ENCODE assay signal across 18 cellular contexts in genomic region chr3:128070898-128071591, GRCh38. TPM values are rescaled to one million over a fixed set of nuclear protein-coding genes. Genes with fewer than 3 reads are reported as not detected.
DNase-seq lines count a peak whose midpoint lies in the region; ATAC-seq and TF ChIP-seq lines count a peak whose summit lies in the region.
"Had no signal": no experiment of that assay in that cellular context is flagged by ENCODE, and none has a peak within 500 bp of the region (broad histone marks: within the 10 kb centered on the region; RNA-seq: fewer than 3 reads in every experiment).

No MANE protein-coding gene starts in this region.

- H3K9ac ChIP-seq in adipocyte (ENCODE audit: low read length): peak overlapping the region; percentile 35
- H3K9ac ChIP-seq in trophoblast cell (ENCODE audit: low read length): no peak overlapping the region
- H3K9ac ChIP-seq: KMS-11 had no signal

- no peaks in the 10 kb centered on the region for H3K79me1 ChIP-seq in trophoblast cell (ENCODE audit: low read length)

- no peak overlapping the region for H4K91ac ChIP-seq in trophoblast cell (ENCODE audit: low read depth, low read length)

- peaks cover 30% of the 10 kb centered on the region for H3K4me1 ChIP-seq in adipocyte (ENCODE audit: control insufficient read depth, insufficient read depth, low read length)
- peaks cover 4% of the 10 kb centered on the region in 2 experiments for H3K4me1 ChIP-seq in trophoblast cell (ENCODE audit: control insufficient read depth in 1 of 2, insufficient read depth in 2 of 2, low read length in 2 of 2)

- H2AK5ac ChIP-seq in trophoblast cell (ENCODE audit: low read length): no peak overlapping the region

- H3K14ac ChIP-seq in trophoblast cell (ENCODE audit: low read length): no peak overlapping the region

- H3K18ac ChIP-seq in trophoblast cell (ENCODE audit: low read length): peak overlapping the region; percentile 56

- no peak overlapping the region for H2BK5ac ChIP-seq in trophoblast cell (ENCODE audit: low read depth, low read length, poor library complexity)

- peaks cover 78% of the 10 kb centered on the region for H3K36me3 ChIP-seq in adipocyte (ENCODE audit: control insufficient read depth, insufficient read depth, low read length, severe bottlenecking)
- peaks cover 64 to 71% of the 10 kb centered on the region in 2 experiments for H3K36me3 ChIP-seq in trophoblast cell (ENCODE audit: control insufficient read depth in 1 of 2, insufficient read depth in 2 of 2, low read length in 2 of 2)

- no peak overlapping the region for H3K4ac ChIP-seq in trophoblast cell (ENCODE audit: low read depth, low read length)

- H3K27me3 ChIP-seq in adipocyte (replicated peaks; ENCODE audit: control insufficient read depth, insufficient read depth, low read length): no peaks in the 10 kb centered on the region
- H3K27me3 ChIP-seq in trophoblast cell (ENCODE audit: insufficient read depth, low read length): peaks cover 2% of the 10 kb centered on the region
- H3K27me3 ChIP-seq: tibial nerve had no signal

- WGBS in trophoblast cell (ENCODE audit: extremely low coverage, insufficient coverage, insufficient read length): no CpG with 5 or more reads among the region's 13 CpGs

- no peaks in the 10 kb centered on the region for H3K79me2 ChIP-seq in trophoblast cell (ENCODE audit: control insufficient read depth, insufficient read depth, low read length, poor library complexity)

- H3K4me2 ChIP-seq in trophoblast cell (ENCODE audit: low read length): no peak overlapping the region
- H3K4me2 ChIP-seq: KMS-11 had no signal

- DNase-seq in activated CD4-positive, CD25-positive, alpha-beta regulatory T cell treated with anti-CD3 and anti-CD28 coated beads, Interleukin-2, amount 50 U/mL, for 72 hours: peak; percentile 26
- DNase-seq in adipocyte (ENCODE audit: low read depth) (no peak), trophoblast cell (no peak), cerebellum (ENCODE audit: low spot score) (no peak), H4 (ENCODE audit: low spot score) (no peak)
- no peak for DNase-seq in stimulated activated CD4-positive, alpha-beta T cell treated with anti-CD3 and anti-CD28 coated beads, Interleukin-2, amount 100 ng/mL, for 48 hours
- DNase-seq: 8988T; mucosa of descending colon; MV-4-11; NCI-H226; NCI-H774; stimulated activated naive CD8-positive, alpha-beta T cell treated with anti-CD3 and anti-CD28 coated beads, Interleukin-15, amount 100 ng/mL, for 72 hours had no signal

- H3K4me3 ChIP-seq in adipocyte (ENCODE audit: low read length): no peak overlapping the region
- H3K4me3 ChIP-seq in trophoblast cell (ENCODE audit: low read depth, low read length): peak overlapping the region; percentile 39
- H3K4me3 ChIP-seq: mucosa of descending colon, skin epidermis, tibial nerve had no signal

- no peak overlapping the region for H4K8ac ChIP-seq in trophoblast cell (ENCODE audit: low read depth, low read length)

- H2BK12ac ChIP-seq in trophoblast cell (ENCODE audit: low read length): no peak overlapping the region

- TF ChIP-seq POLR2A in GM18505 (IDR thresholded peaks at IDR 0.05; ENCODE audit: borderline replicate concordance, extremely low read depth, insufficient read depth, insufficient read length): peak; percentile 28

- no peak overlapping the region for H2AFZ ChIP-seq in trophoblast cell (ENCODE audit: insufficient read depth, low read length, poor library complexity)

- H2BK120ac ChIP-seq in trophoblast cell (ENCODE audit: insufficient read depth, low read length, poor library complexity): no peak overlapping the region

- H4K12ac ChIP-seq in trophoblast cell (ENCODE audit: low read depth, low read length): no peak overlapping the region

- no peak overlapping the region for H3K27ac ChIP-seq in trophoblast cell (ENCODE audit: low read depth, low read length)
- H3K27ac ChIP-seq: KMS-11, tibial nerve had no signal

- ATAC-seq in activated CD4-positive, CD25-positive, alpha-beta regulatory T cell treated with anti-CD3 and anti-CD28 coated beads, Interleukin-2, amount 50 U/mL, for 24 hours: no peak
- no peak for ATAC-seq in GM18505 (IDR thresholded peaks at IDR 0.05; ENCODE audit: unreplicated experiment)
- ATAC-seq: mucosa of descending colon; Right ventricle myocardium inferior; stimulated activated naive CD8-positive, alpha-beta T cell treated with anti-CD3 and anti-CD28 coated beads, Interleukin-15, amount 100 ng/mL, for 72 hours had no signal

- no peak overlapping the region for H3K23ac ChIP-seq in trophoblast cell (ENCODE audit: low read length)

- H3K9me3 ChIP-seq in adipocyte (ENCODE audit: control insufficient read depth, low read length) (no peaks in the 10 kb centered on the region), trophoblast cell (ENCODE audit: insufficient read depth, low read depth, low read length) (no peaks in the 10 kb centered on the region)
- H3K9me3 ChIP-seq: mucosa of descending colon, tibial nerve had no signal

RNA-seq across cellular contexts. Expression of gene SEC61A1, which starts 18.8 kb away (rescaled TPM):
- 320 and 344 TPM in 2 replicates for polyA plus RNA-seq in trophoblast cell (2013)
- total RNA-seq in cerebellum: 70.1 TPM
- 314 and 320 TPM in 2 replicates for total RNA-seq in H4 (2014; rRNA removed; shearing (Covaris generic))

RNA-seq across cellular contexts. Expression of gene RUVBL1, which starts 52.6 kb away (rescaled TPM):
- polyA plus RNA-seq in trophoblast cell (2013): 22.0 and 22.5 TPM in 2 replicates
- 30.8 TPM for total RNA-seq in cerebellum
- 131 and 136 TPM in 2 replicates for total RNA-seq in H4 (2014; rRNA removed; shearing (Covaris generic))
